Comparison of ENCODE assay signal across 11 cellular contexts in genomic region chr2:106506002-106506687, GRCh38. TPM values are rescaled to one million over a fixed set of nuclear protein-coding genes. Genes with fewer than 3 reads are reported as not detected.
DNase-seq lines count a peak whose midpoint lies in the region; ATAC-seq and TF ChIP-seq lines count a peak whose summit lies in the region.
"Not testable (repeated sequence)": the region's sequence is repeated elsewhere in the genome, so short reads cannot be mapped to it uniquely, and the experiment has no call there.
"Had no signal": no experiment of that assay in that cellular context is flagged by ENCODE, and none has a peak within 500 bp of the region (broad histone marks: within the 10 kb centered on the region; RNA-seq: fewer than 3 reads in every experiment).

No MANE protein-coding gene starts in this region.

- peak overlapping the region; percentile 63 for H3K27ac ChIP-seq in OCI-LY1 (ENCODE audit: low read depth, low read length, poor library complexity, severe bottlenecking)

- not testable (repeated sequence) for H3K4me1 ChIP-seq in OCI-LY1 (ENCODE audit: insufficient read depth, low read length, severe bottlenecking)

- not testable (repeated sequence) for H3K4me3 ChIP-seq in Jurkat, Clone E6-1 (ENCODE audit: low read length); OCI-LY1 (ENCODE audit: low read depth, low read length, poor library complexity, severe bottlenecking)

- not testable (repeated sequence) for H3F3A ChIP-seq in OCI-LY1 (ENCODE audit: insufficient read depth, low read length)

- H3K4me1 Mint-ChIP-seq in activated CD8-positive, alpha-beta T cell treated with anti-CD3 and anti-CD28 coated beads for 36 hours (ENCODE audit: low read depth): peaks cover 30% of the 10 kb centered on the region
- not testable (repeated sequence) for H3K4me1 Mint-ChIP-seq in activated T-helper 17 cell treated with anti-CD3 and anti-CD28 coated beads, Interleukin-2, amount 50 U/mL, for 72 hours
- peaks cover 29% of the 10 kb centered on the region for H3K4me1 Mint-ChIP-seq in activated naive CD8-positive, alpha-beta T cell treated with anti-CD3 and anti-CD28 coated beads, Interleukin-2, amount 50 U/mL, for 24 hours
- H3K4me1 Mint-ChIP-seq in naive thymus-derived CD8-positive, alpha-beta T cell: peaks cover 2 to 18% (median 9%) of the 10 kb centered on the region in 4 donors
- H3K4me1 Mint-ChIP-seq in stimulated activated naive CD8-positive, alpha-beta T cell treated with anti-CD3 and anti-CD28 coated beads, Interleukin-15, Interleukin-2, amounts not matched to agents 100 ng/mL and 50 ng/mL, for 24 hours (ENCODE audit: low read depth): peaks cover 20% of the 10 kb centered on the region

- H2AFZ ChIP-seq in OCI-LY1 (ENCODE audit: low read length): not testable (repeated sequence)

- not testable (repeated sequence) for H3K79me2 ChIP-seq in OCI-LY1 (ENCODE audit: insufficient read depth, low read length)

- peak; percentile 73 for ATAC-seq in activated CD8-positive, alpha-beta T cell treated with anti-CD3 and anti-CD28 coated beads for 36 hours
- ATAC-seq in activated T-helper 17 cell treated with anti-CD3 and anti-CD28 coated beads, Interleukin-2, amount 50 U/mL, for 72 hours (replicated peaks): peak; percentile 31
- peak; percentile 68 for ATAC-seq in activated naive CD8-positive, alpha-beta T cell treated with anti-CD3 and anti-CD28 coated beads, Interleukin-2, amount 50 U/mL, for 24 hours
- ATAC-seq in naive thymus-derived CD8-positive, alpha-beta T cell: peak; percentile 50 to 74

- H3K9me3 Mint-ChIP-seq in activated CD8-positive, alpha-beta T cell treated with anti-CD3 and anti-CD28 coated beads for 36 hours; activated T-helper 17 cell treated with anti-CD3 and anti-CD28 coated beads, Interleukin-2, amount 50 U/mL, for 72 hours; activated naive CD8-positive, alpha-beta T cell treated with anti-CD3 and anti-CD28 coated beads, Interleukin-2, amount 50 U/mL, for 24 hours; naive thymus-derived CD8-positive, alpha-beta T cell; stimulated activated naive CD8-positive, alpha-beta T cell treated with anti-CD3 and anti-CD28 coated beads, Interleukin-15, Interleukin-2, amounts not matched to agents 100 ng/mL and 50 ng/mL, for 24 hours: not testable (repeated sequence)

- H3K27ac Mint-ChIP-seq in activated CD8-positive, alpha-beta T cell treated with anti-CD3 and anti-CD28 coated beads for 36 hours: peak overlapping the region; percentile 94
- not testable (repeated sequence) for H3K27ac Mint-ChIP-seq in activated T-helper 17 cell treated with anti-CD3 and anti-CD28 coated beads, Interleukin-2, amount 50 U/mL, for 72 hours
- H3K27ac Mint-ChIP-seq in activated naive CD8-positive, alpha-beta T cell treated with anti-CD3 and anti-CD28 coated beads, Interleukin-2, amount 50 U/mL, for 24 hours: peak overlapping the region; percentile 87
- peak overlapping the region in 8 of 10 donors; percentile 29 to 85 (median 67) for H3K27ac Mint-ChIP-seq in naive thymus-derived CD8-positive, alpha-beta T cell
- peak overlapping the region; percentile 65 for H3K27ac Mint-ChIP-seq in stimulated activated naive CD8-positive, alpha-beta T cell treated with anti-CD3 and anti-CD28 coated beads, Interleukin-15, Interleukin-2, amounts not matched to agents 100 ng/mL and 50 ng/mL, for 24 hours

- not testable (repeated sequence) for H3K9ac ChIP-seq in OCI-LY1 (ENCODE audit: low read length)

- POLR2A ChIA-PET in activated CD8-positive, alpha-beta T cell treated with anti-CD3 and anti-CD28 coated beads for 36 hours (lab: Charles Lee); naive thymus-derived CD8-positive, alpha-beta T cell (lab: Charles Lee): not testable (repeated sequence)

- not testable (repeated sequence) for H3K27me3 ChIP-seq in OCI-LY1 (ENCODE audit: insufficient read depth, low read length)

- H3K9me2 ChIP-seq in OCI-LY1 (ENCODE audit: low read depth, low read length): not testable (repeated sequence)

- CTCF ChIA-PET in activated CD8-positive, alpha-beta T cell treated with anti-CD3 and anti-CD28 coated beads for 36 hours (lab: Charles Lee): not testable (repeated sequence)

- peak; percentile 9 for DNase-seq in Jurkat, Clone E6-1 (ENCODE audit: low read depth, low spot score)
- DNase-seq in activated CD8-positive, alpha-beta T cell treated with anti-CD3 and anti-CD28 coated beads for 36 hours: peak; percentile 44
- DNase-seq in activated naive CD8-positive, alpha-beta T cell treated with anti-CD3 and anti-CD28 coated beads, Interleukin-2, amount 50 U/mL, for 24 hours: not testable (repeated sequence)
- peak in 3 of 10 donors; percentile 13 to 38 (median 29) for DNase-seq in naive thymus-derived CD8-positive, alpha-beta T cell

- H3K36me3 ChIP-seq in OCI-LY1 (ENCODE audit: insufficient read depth, low read length): not testable (repeated sequence)

- TF ChIP-seq CTCF in OCI-LY1 (IDR thresholded peaks at IDR 0.05; ENCODE audit: low read length); activated CD8-positive, alpha-beta T cell treated with anti-CD3 and anti-CD28 coated beads for 36 hours (IDR thresholded peaks at IDR 0.05): not testable (repeated sequence)

- not testable (repeated sequence) for H3K4me2 ChIP-seq in OCI-LY1 (ENCODE audit: low read length)

- H3K4me3 Mint-ChIP-seq in activated CD8-positive, alpha-beta T cell treated with anti-CD3 and anti-CD28 coated beads for 36 hours: peak overlapping the region; percentile 47
- not testable (repeated sequence) for H3K4me3 Mint-ChIP-seq in activated T-helper 17 cell treated with anti-CD3 and anti-CD28 coated beads, Interleukin-2, amount 50 U/mL, for 72 hours; activated naive CD8-positive, alpha-beta T cell treated with anti-CD3 and anti-CD28 coated beads, Interleukin-2, amount 50 U/mL, for 24 hours; stimulated activated naive CD8-positive, alpha-beta T cell treated with anti-CD3 and anti-CD28 coated beads, Interleukin-15, Interleukin-2, amounts not matched to agents 100 ng/mL and 50 ng/mL, for 24 hours
- peak overlapping the region in 6 of 10 donors; percentile 10 to 44 (median 16) for H3K4me3 Mint-ChIP-seq in naive thymus-derived CD8-positive, alpha-beta T cell

- not testable (repeated sequence) for H3K36me3 Mint-ChIP-seq in activated CD8-positive, alpha-beta T cell treated with anti-CD3 and anti-CD28 coated beads for 36 hours (ENCODE audit: low read depth); activated T-helper 17 cell treated with anti-CD3 and anti-CD28 coated beads, Interleukin-2, amount 50 U/mL, for 72 hours (ENCODE audit: low read depth); activated naive CD8-positive, alpha-beta T cell treated with anti-CD3 and anti-CD28 coated beads, Interleukin-2, amount 50 U/mL, for 24 hours (ENCODE audit: low read depth); naive thymus-derived CD8-positive, alpha-beta T cell; stimulated activated naive CD8-positive, alpha-beta T cell treated with anti-CD3 and anti-CD28 coated beads, Interleukin-15, Interleukin-2, amounts not matched to agents 100 ng/mL and 50 ng/mL, for 24 hours (ENCODE audit: low read depth)

- not testable (repeated sequence) for H3K9me3 ChIP-seq in OCI-LY1 (ENCODE audit: low read length)

- not testable (repeated sequence) for H3K27me3 Mint-ChIP-seq in activated CD8-positive, alpha-beta T cell treated with anti-CD3 and anti-CD28 coated beads for 36 hours; activated T-helper 17 cell treated with anti-CD3 and anti-CD28 coated beads, Interleukin-2, amount 50 U/mL, for 72 hours; activated naive CD8-positive, alpha-beta T cell treated with anti-CD3 and anti-CD28 coated beads, Interleukin-2, amount 50 U/mL, for 24 hours; naive thymus-derived CD8-positive, alpha-beta T cell; stimulated activated naive CD8-positive, alpha-beta T cell treated with anti-CD3 and anti-CD28 coated beads, Interleukin-15, Interleukin-2, amounts not matched to agents 100 ng/mL and 50 ng/mL, for 24 hours

- not testable (repeated sequence) for H4K20me1 ChIP-seq in OCI-LY1 (ENCODE audit: insufficient read depth, low read length)

- intact Hi-C loops in activated CD8-positive, alpha-beta T cell treated with anti-CD3 and anti-CD28 coated beads for 36 hours (cut with micrococcal nuclease): not testable (repeated sequence)

RNA-seq across cellular contexts. Expression of gene CD8B2, which starts 19.0 kb away (rescaled TPM):
- not detected for polyA plus RNA-seq in Jurkat, Clone E6-1 (2012; ENCODE audit: insufficient read depth, insufficient read length)
- 1 to 10 TPM; 3.9 to 4.5 TPM for total RNA-seq in activated CD8-positive, alpha-beta T cell treated with anti-CD3 and anti-CD28 coated beads for 36 hours
- total RNA-seq in activated T-helper 17 cell treated with anti-CD3 and anti-CD28 coated beads, Interleukin-2, amount 50 U/mL, for 72 hours: under 1 TPM in 1 of 2 donors, not detected in 1; 0.15 TPM
- total RNA-seq in naive thymus-derived CD8-positive, alpha-beta T cell: 10 to 100 TPM; 13.1 to 14.1 TPM
- 10 to 100 TPM; 22.9 to 32.6 (median 28.0) TPM for polyA plus RNA-seq in naive thymus-derived CD8-positive, alpha-beta T cell
- total RNA-seq: CD4-positive, CD25-positive, alpha-beta regulatory T cell; Daoy; GM23338; HT-29 had no signal

RNA-seq across cellular contexts. Expression of gene RGPD3, which starts 37.9 kb away (rescaled TPM):
- 1.4 TPM for polyA plus RNA-seq in Jurkat, Clone E6-1 (2012; ENCODE audit: insufficient read depth, insufficient read length)
- total RNA-seq in activated CD8-positive, alpha-beta T cell treated with anti-CD3 and anti-CD28 coated beads for 36 hours: under 1 TPM; 0.20 to 0.34 TPM
- total RNA-seq in activated T-helper 17 cell treated with anti-CD3 and anti-CD28 coated beads, Interleukin-2, amount 50 U/mL, for 72 hours: under 1 TPM; 0.26 to 0.35 TPM
- total RNA-seq in naive thymus-derived CD8-positive, alpha-beta T cell: under 1 TPM in 1 of 2 experiments, not detected in 1; 0.16 TPM
- under 1 TPM; 0.06 to 0.17 (median 0.06) TPM for polyA plus RNA-seq in naive thymus-derived CD8-positive, alpha-beta T cell
- total RNA-seq: HT-29 had no signal

Comparison
In these comparisons a context has a peak if more than half of its experiments do, and no peak if none do; other contexts are left out.
1. RNA of gene CD8B2, which starts 19.0 kb away (total RNA-seq): 13.1 to 14.1 TPM in naive thymus-derived CD8-positive, alpha-beta T cell and 3.9 to 4.5 TPM in activated CD8-positive, alpha-beta T cell treated with anti-CD3 and anti-CD28 coated beads for 36 hours; 0.15 TPM in activated T-helper 17 cell treated with anti-CD3 and anti-CD28 coated beads, Interleukin-2, amount 50 U/mL, for 72 hours; every median in the first group is over 4 times any median in the second.
2. Peak in every context shown above with its lines, with median percentiles within 50 percentile points of each other: ATAC-seq.